8 cellular contexts compared by ENCODE assay signal in the genomic region with DNA sequence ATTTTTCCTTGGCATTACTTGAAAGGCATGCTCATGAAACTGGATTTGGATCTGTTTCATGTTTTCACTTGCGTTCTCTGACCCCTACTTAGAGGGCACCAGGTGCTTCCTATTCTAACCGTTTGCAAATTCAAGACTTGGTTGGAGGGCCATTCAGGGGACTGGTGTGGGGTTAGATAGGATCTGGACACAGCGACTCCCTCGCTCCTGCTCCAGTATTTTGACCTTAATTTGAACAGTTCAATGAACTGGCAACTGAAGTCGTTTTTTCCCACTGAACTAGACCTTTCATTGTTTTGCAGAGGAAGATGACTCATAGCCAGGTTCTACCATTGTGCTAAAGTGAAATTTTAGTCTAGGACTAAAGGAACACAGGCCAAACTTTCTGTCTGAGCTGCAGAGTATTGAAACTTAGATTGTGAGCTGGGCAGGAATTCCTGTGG.
DNase-seq lines count a peak whose midpoint lies in the region; ATAC-seq and TF ChIP-seq lines count a peak whose summit lies in the region.

No MANE protein-coding gene starts in this region.

- no peak overlapping the region for H4K8ac ChIP-seq in neuronal stem cell (ENCODE audit: low read depth, low read length)

- H3K18ac ChIP-seq in neuronal stem cell (ENCODE audit: low read length) = no peak overlapping the region

- H3K9me3 ChIP-seq in colonic mucosa (no peaks in the 10 kb centered on the region), neuronal stem cell (replicated peaks in 1 of 2; ENCODE audit: control insufficient read depth in 2 of 2, insufficient read depth in 1 of 2, low read depth in 1 of 2, low read length in 2 of 2) (peaks cover 0 to 3% of the 10 kb centered on the region in 2 donors)

- no peak overlapping the region for H4K91ac ChIP-seq in neuronal stem cell (ENCODE audit: low read depth, low read length, poor library complexity)

- peak; percentile 26 for DNase-seq in DMS53 treated with DMSO at 0.1 percent for 48 hours (lab: John Stamatoyannopoulos, UW; ENCODE audit: unreplicated experiment)
- DNase-seq in NCI-H226 = peak; percentile 66
- DNase-seq in colonic mucosa = no peak
- no peak for DNase-seq in neuronal stem cell (ENCODE audit: low spot score)
- DNase-seq in type B pancreatic cell (ENCODE audit: extremely low spot score, unreplicated experiment) = no peak
- DNase-seq in NCI-H82 (lab: John Stamatoyannopoulos, UW) = no peak

- no CpG with 5 or more reads among the region's 5 CpGs for WGBS in neuronal stem cell (ENCODE audit: extremely low coverage in 2 of 2, insufficient read length in 2 of 2, insufficient replicate concordance in 1 of 2), 2 donors

- H3K27ac Mint-ChIP-seq in type B pancreatic cell = no peak overlapping the region

- H3K23ac ChIP-seq in neuronal stem cell (ENCODE audit: low read depth, low read length, poor library complexity) = no peak overlapping the region

- no peak overlapping the region for H3K9ac ChIP-seq in colonic mucosa (ENCODE audit: low read depth in 2 of 2, low read length in 2 of 2)
- no peak overlapping the region for H3K9ac ChIP-seq in neuronal stem cell (ENCODE audit: low read depth, low read length, poor library complexity)

- peak; percentile 43 for ATAC-seq in GM21825 (IDR thresholded peaks at IDR 0.05; ENCODE audit: unreplicated experiment)
- no peak for ATAC-seq in HG02981 (IDR thresholded peaks at IDR 0.05; ENCODE audit: unreplicated experiment)

- TF ChIP-seq CTCF in colonic mucosa (IDR thresholded peaks at IDR 0.05) = no peak
- TF ChIP-seq CTCF in type B pancreatic cell (conservative IDR thresholded peaks at IDR 0.05) = no peak

- H2BK15ac ChIP-seq in neuronal stem cell (ENCODE audit: low read length) = no peak overlapping the region

- H3K9me3 Mint-ChIP-seq in type B pancreatic cell = peaks cover 12% of the 10 kb centered on the region

- H2BK12ac ChIP-seq in neuronal stem cell (ENCODE audit: low read length) = no peak overlapping the region

- peaks cover 4% of the 10 kb centered on the region for H3K36me3 Mint-ChIP-seq in type B pancreatic cell

- peaks cover 5% of the 10 kb centered on the region for H3K79me1 ChIP-seq in neuronal stem cell (ENCODE audit: low read depth, low read length)

- no peak overlapping the region for H3K4me2 ChIP-seq in neuronal stem cell (ENCODE audit: insufficient read depth, low read length, poor library complexity, severe bottlenecking)

- no peaks in the 10 kb centered on the region for H3K27me3 Mint-ChIP-seq in type B pancreatic cell

- intact Hi-C loops in colonic mucosa (cut with DNase I) = loop anchor here (10.0 kb wide), 1 partner anchor 65 kb away; no protein-coding TSS in a partner anchor

- H3K36me3 ChIP-seq in colonic mucosa (no peaks in the 10 kb centered on the region), neuronal stem cell (replicated peaks in 1 of 2; ENCODE audit: control insufficient read depth in 2 of 2, insufficient read depth in 2 of 2, low read length in 2 of 2) (peaks cover 0 to 2% of the 10 kb centered on the region in 2 donors)

- peaks cover 20% of the 10 kb centered on the region for H3K4me1 Mint-ChIP-seq in type B pancreatic cell (ENCODE audit: unreplicated experiment)

- no peak overlapping the region for H3K4me3 Mint-ChIP-seq in type B pancreatic cell

- peak overlapping the region; percentile 40 for H2AFZ ChIP-seq in neuronal stem cell (ENCODE audit: low read length)

- H3K27ac ChIP-seq in colonic mucosa (peak overlapping the region; percentile 45), neuronal stem cell (replicated peaks; ENCODE audit: low read length) (no peak overlapping the region)

- no peak overlapping the region for H2AK5ac ChIP-seq in neuronal stem cell (ENCODE audit: low read depth, low read length)

- no peak overlapping the region for H2BK120ac ChIP-seq in neuronal stem cell (ENCODE audit: low read depth, low read length)

- no peaks in the 10 kb centered on the region for H3K4me1 ChIP-seq in colonic mucosa
- peaks cover 0 to 9% of the 10 kb centered on the region in 2 donors for H3K4me1 ChIP-seq in neuronal stem cell (ENCODE audit: control insufficient read depth in 2 of 2, insufficient read depth in 1 of 2, low read depth in 1 of 2, low read length in 2 of 2)

- H3K4ac ChIP-seq in neuronal stem cell (ENCODE audit: low read length) = no peak overlapping the region

- H3K27me3 ChIP-seq in colonic mucosa (no peaks in the 10 kb centered on the region), neuronal stem cell (ENCODE audit: control insufficient read depth in 3 of 3, insufficient read depth in 3 of 3, low read depth in 1 of 3, low read length in 3 of 3) (no peaks in the 10 kb centered on the region)

- no peak overlapping the region for H3K4me3 ChIP-seq in colonic mucosa
- peak overlapping the region in 1 of 2 donors; percentile 13 for H3K4me3 ChIP-seq in neuronal stem cell (ENCODE audit: low read length in 2 of 2)

- no peak overlapping the region for H3K14ac ChIP-seq in neuronal stem cell (ENCODE audit: low read length)

- H2BK5ac ChIP-seq in neuronal stem cell (ENCODE audit: low read length) = no peak overlapping the region

Comparison
In these comparisons a context has a peak if more than half of its experiments do, and no peak if none do; other contexts are left out.
1. DNase-seq: peak in DMS53 treated with DMSO at 0.1 percent for 48 hours (single experiment) and NCI-H226 (single experiment); none in colonic mucosa (single experiment), neuronal stem cell (single experiment), type B pancreatic cell (single experiment) and NCI-H82 (single experiment).